Comparison of ENCODE assay signal across 9 cellular contexts in genomic region chr17:2170023-2170422, GRCh38.
DNase-seq lines count a peak whose midpoint lies in the region; ATAC-seq lines count a peak whose summit lies in the region.
"Had no signal": no experiment of that assay in that cellular context is flagged by ENCODE, and none has a peak within 500 bp of the region (broad histone marks: within the 10 kb centered on the region; RNA-seq: fewer than 3 reads in every experiment).

No MANE protein-coding gene starts in this region.

- no peak overlapping the region for H3K27ac Mint-ChIP-seq in activated CD4-positive, alpha-beta T cell treated with anti-CD3 and anti-CD28 coated beads for 36 hours
- peak overlapping the region in 1 of 2 donors; percentile 8 for H3K27ac Mint-ChIP-seq in effector memory CD8-positive, alpha-beta T cell

- H3K27me3 Mint-ChIP-seq in activated CD4-positive, alpha-beta T cell treated with anti-CD3 and anti-CD28 coated beads for 36 hours, result no peaks in the 10 kb centered on the region
- no peaks in the 10 kb centered on the region for H3K27me3 Mint-ChIP-seq in effector memory CD8-positive, alpha-beta T cell

- H3K4me1 Mint-ChIP-seq in activated CD4-positive, alpha-beta T cell treated with anti-CD3 and anti-CD28 coated beads for 36 hours, result no peaks in the 10 kb centered on the region
- peaks cover 5 to 7% of the 10 kb centered on the region in 2 donors for H3K4me1 Mint-ChIP-seq in effector memory CD8-positive, alpha-beta T cell (ENCODE audit: low read depth in 2 of 2)

- H3K4me3 Mint-ChIP-seq in activated CD4-positive, alpha-beta T cell treated with anti-CD3 and anti-CD28 coated beads for 36 hours, result no peak overlapping the region
- no peak overlapping the region for H3K4me3 Mint-ChIP-seq in effector memory CD8-positive, alpha-beta T cell

- no peaks in the 10 kb centered on the region for H3K9me3 Mint-ChIP-seq in activated CD4-positive, alpha-beta T cell treated with anti-CD3 and anti-CD28 coated beads for 36 hours (ENCODE audit: low read depth)
- no peaks in the 10 kb centered on the region for H3K9me3 Mint-ChIP-seq in effector memory CD8-positive, alpha-beta T cell

- DNase-seq in activated CD4-positive, alpha-beta T cell treated with anti-CD3 and anti-CD28 coated beads for 36 hours, result peak; percentile 47
- no peak for DNase-seq in activated CD4-positive, alpha-beta T cell treated with anti-CD3 and anti-CD28 coated beads for 1 hour
- DNase-seq in NCI-H69 (lab: John Stamatoyannopoulos, UW) (peak; percentile 34), dedifferentiated amniotic fluid mesenchymal stem cell (ENCODE audit: extremely low spot score) (no peak), NK-92 (lab: John Stamatoyannopoulos, UW; ENCODE audit: unreplicated experiment) (no peak)
- DNase-seq in effector memory CD8-positive, alpha-beta T cell, result peak in 1 of 3 experiments; percentile 7
- peak; percentile 22 for DNase-seq in stimulated activated CD4-positive, alpha-beta T cell treated with anti-CD3 and anti-CD28 coated beads, Interleukin-4, amount 100 ng/mL, for 24 hours
- DNase-seq: effector CD8-positive, alpha-beta T cell had no signal

- POLR2A ChIA-PET in activated CD4-positive, alpha-beta T cell treated with anti-CD3 and anti-CD28 coated beads for 36 hours (lab: Charles Lee), result interaction anchor here (0.6 kb wide), 1 partner anchor 51 kb away, joined by 5 read pairs; no protein-coding TSS in a partner anchor

- H3K36me3 Mint-ChIP-seq in activated CD4-positive, alpha-beta T cell treated with anti-CD3 and anti-CD28 coated beads for 36 hours (ENCODE audit: low read depth), result peaks cover 18% of the 10 kb centered on the region
- peaks cover 40% of the 10 kb centered on the region for H3K36me3 Mint-ChIP-seq in effector memory CD8-positive, alpha-beta T cell (ENCODE audit: insufficient read depth)

- intact Hi-C loops in activated CD4-positive, alpha-beta T cell treated with anti-CD3 and anti-CD28 coated beads for 36 hours (cut with DNase I, micrococcal nuclease), result loop anchor here in 1 of 2 experiments (2.0 kb wide), 2 partner anchors 107 to 115 kb away; partner anchors contain the start of gene HIC1

- CTCF ChIA-PET in activated CD4-positive, alpha-beta T cell treated with anti-CD3 and anti-CD28 coated beads for 36 hours (lab: Charles Lee), result interaction anchor here (1.3 kb wide), 1 partner anchor 115 kb away, joined by 5 read pairs; the partner anchor contains the start of gene HIC1

- ATAC-seq in activated CD4-positive, alpha-beta T cell treated with anti-CD3 and anti-CD28 coated beads for 36 hours, result peak; percentile 51
- ATAC-seq in effector memory CD8-positive, alpha-beta T cell (replicated peaks), result peak; percentile 22
- ATAC-seq in HG02759 (IDR thresholded peaks at IDR 0.05; ENCODE audit: unreplicated experiment), result no peak

Comparison
In these comparisons a context has a peak if more than half of its experiments do, and no peak if none do; other contexts are left out.
1. DNase-seq: peak in activated CD4-positive, alpha-beta T cell treated with anti-CD3 and anti-CD28 coated beads for 36 hours (single experiment), NCI-H69 (single experiment) and stimulated activated CD4-positive, alpha-beta T cell treated with anti-CD3 and anti-CD28 coated beads, Interleukin-4, amount 100 ng/mL, for 24 hours (single experiment); none in activated CD4-positive, alpha-beta T cell treated with anti-CD3 and anti-CD28 coated beads for 1 hour (single experiment), dedifferentiated amniotic fluid mesenchymal stem cell (single experiment) and NK-92 (single experiment).